In genomic region chr20:36237477-36237876, GRCh38 we compare ENCODE assay signal across 8 cellular contexts. TPM values are rescaled to one million over a fixed set of nuclear protein-coding genes. Genes with fewer than 3 reads are reported as not detected.
A peak's percentile ranks its signal among the peaks of the same experiment; 100 is the strongest.
DNase-seq lines count a peak whose midpoint lies in the region; ATAC-seq, FAIRE-seq and TF ChIP-seq lines count a peak whose summit lies in the region.

No MANE protein-coding gene starts in this region.

- H3K4me3 ChIP-seq in BE2C (ENCODE audit: low read depth, low read length), result peak overlapping the region; percentile 100
- H3K4me3 ChIP-seq in naive thymus-derived CD4-positive, alpha-beta T cell (ENCODE audit: low read length), result peak overlapping the region; percentile 77

- POLR2A ChIA-PET in naive thymus-derived CD4-positive, alpha-beta T cell (lab: Charles Lee), result interaction anchor here (0.9 to 1.0 kb wide), 3 partner anchors 284 to 370 kb away, joined by 3 to 4 read pairs (median 3); no protein-coding TSS in a partner anchor

- no peak for DNase-seq in BE2C
- DNase-seq in chondrocyte (ENCODE audit: low spot score), result no peak
- DNase-seq in naive thymus-derived CD4-positive, alpha-beta T cell, result no peak
- no peak for DNase-seq in HPDE6-E6E7 (ENCODE audit: extremely low spot score)
- DNase-seq in UCSD-AML1 (lab: John Stamatoyannopoulos, UW; ENCODE audit: unreplicated experiment), result no peak
- DNase-seq in H54 (ENCODE audit: insufficient read length, low spot score), result no peak

- no peaks in the 10 kb centered on the region for H3K27me3 Mint-ChIP-seq in chondrocyte (ENCODE audit: low read depth)
- peaks cover 0 to 3% (median 0%) of the 10 kb centered on the region in 5 donors for H3K27me3 Mint-ChIP-seq in naive thymus-derived CD4-positive, alpha-beta T cell

- CTCF ChIA-PET in naive thymus-derived CD4-positive, alpha-beta T cell (lab: Charles Lee), result interaction anchor here (0.6 kb wide), 2 partner anchors 22 to 497 kb away, joined by 3 read pairs; no protein-coding TSS in a partner anchor

- TF ChIP-seq CTCF in BE2C (IDR thresholded peaks at IDR 0.05; ENCODE audit: low read depth, low read length) (no peak), chondrocyte (IDR thresholded peaks at IDR 0.05) (no peak)

- no peaks in the 10 kb centered on the region for H3K9me3 ChIP-seq in BE2C
- no peaks in the 10 kb centered on the region for H3K9me3 ChIP-seq in KOPT-K1 (ENCODE audit: insufficient read depth, low read length, poor library complexity, severe bottlenecking)
- H3K9me3 ChIP-seq in naive thymus-derived CD4-positive, alpha-beta T cell (ENCODE audit: control insufficient read depth in 2 of 3, low read length in 3 of 3), result no peaks in the 10 kb centered on the region

- H3K27ac ChIP-seq in KOPT-K1 (ENCODE audit: low read depth, low read length, poor library complexity, severe bottlenecking), result peak overlapping the region; percentile 67
- peak overlapping the region; percentile 80 for H3K27ac ChIP-seq in naive thymus-derived CD4-positive, alpha-beta T cell (ENCODE audit: low read depth, low read length)

- ATAC-seq in naive thymus-derived CD4-positive, alpha-beta T cell, result no peak
- no peak for ATAC-seq in GM21528 (IDR thresholded peaks at IDR 0.05; ENCODE audit: low FRiP score, unreplicated experiment)

- H3K27ac Mint-ChIP-seq in chondrocyte (ENCODE audit: unreplicated experiment), result peak overlapping the region; percentile 97
- peak overlapping the region; percentile 0 to 98 (median 94) for H3K27ac Mint-ChIP-seq in naive thymus-derived CD4-positive, alpha-beta T cell

- H3K36me3 Mint-ChIP-seq in chondrocyte (ENCODE audit: low read depth), result peaks cover 1% of the 10 kb centered on the region
- peaks cover 0 to 8% (median 5%) of the 10 kb centered on the region in 5 donors for H3K36me3 Mint-ChIP-seq in naive thymus-derived CD4-positive, alpha-beta T cell

- no peaks in the 10 kb centered on the region for H3K27me3 ChIP-seq in BE2C
- no peaks in the 10 kb centered on the region for H3K27me3 ChIP-seq in naive thymus-derived CD4-positive, alpha-beta T cell (ENCODE audit: control insufficient read depth in 2 of 2, insufficient read depth in 2 of 2, low read length in 2 of 2)

- peaks cover 13% of the 10 kb centered on the region for H3K36me3 ChIP-seq in BE2C
- peaks cover 41% of the 10 kb centered on the region for H3K36me3 ChIP-seq in KOPT-K1 (ENCODE audit: insufficient read depth, low read length)
- peaks cover 0 to 24% (median 0%) of the 10 kb centered on the region in 3 experiments for H3K36me3 ChIP-seq in naive thymus-derived CD4-positive, alpha-beta T cell (ENCODE audit: control insufficient read depth in 2 of 3, insufficient read depth in 3 of 3, low read length in 3 of 3)

- no peak for FAIRE-seq in H54 (lab: Jason Lieb, UNC)

- H3K4me3 Mint-ChIP-seq in chondrocyte (ENCODE audit: unreplicated experiment), result peak overlapping the region; percentile 92
- peak overlapping the region; percentile 86 to 98 (median 94) for H3K4me3 Mint-ChIP-seq in naive thymus-derived CD4-positive, alpha-beta T cell

- no peak for TF ChIP-seq POLR2A in H54 (IDR thresholded peaks at IDR 0.05; ENCODE audit: low read depth, low read length)

- H3K4me1 ChIP-seq in BE2C, result no peaks in the 10 kb centered on the region
- H3K4me1 ChIP-seq in naive thymus-derived CD4-positive, alpha-beta T cell (ENCODE audit: control insufficient read depth in 2 of 2, insufficient read depth in 2 of 2, low read length in 2 of 2), result peaks cover 4 to 22% of the 10 kb centered on the region in 2 donors

- intact Hi-C loops in naive thymus-derived CD4-positive, alpha-beta T cell (cut with micrococcal nuclease), result loop anchor here in 1 of 2 donors (2.0 kb wide), 1 partner anchor 187 kb away; no protein-coding TSS in a partner anchor

- peaks cover 29% of the 10 kb centered on the region for H3K4me1 Mint-ChIP-seq in chondrocyte (ENCODE audit: low read depth)
- H3K4me1 Mint-ChIP-seq in naive thymus-derived CD4-positive, alpha-beta T cell, result peaks cover 26 to 61% (median 40%) of the 10 kb centered on the region in 7 donors

- H3K9me3 Mint-ChIP-seq in chondrocyte (ENCODE audit: low read depth), result no peaks in the 10 kb centered on the region
- H3K9me3 Mint-ChIP-seq in naive thymus-derived CD4-positive, alpha-beta T cell, result no peaks in the 10 kb centered on the region

RNA-seq across cellular contexts. Expression of gene AAR2, which starts 1.2 kb away (rescaled TPM):
- polyA plus RNA-seq in BE2C (2012; ENCODE audit: insufficient read depth, insufficient read length, low read depth), result 114 TPM
- total RNA-seq in chondrocyte, result 24.6 to 27.2 TPM (median 24.6 TPM) in 3 replicates
- total RNA-seq in naive thymus-derived CD4-positive, alpha-beta T cell, result 10 to 100 TPM; 18.2 to 25.9 (median 23.7) TPM
- 10 to 100 TPM; 46.0 to 55.8 TPM for polyA plus RNA-seq in naive thymus-derived CD4-positive, alpha-beta T cell
